15 cellular contexts compared by ENCODE assay signal in genomic region chr10:15482168-15482567, GRCh38.
"Had no signal": no experiment of that assay in that cellular context is flagged by ENCODE, and none has a peak within 500 bp of the region (broad histone marks: within the 10 kb centered on the region; RNA-seq: fewer than 3 reads in every experiment).

No MANE protein-coding gene starts in this region.

- ATAC-seq: activated CD4-positive, CD25-positive, alpha-beta regulatory T cell treated with anti-CD3 and anti-CD28 coated beads, Interleukin-2, amount 50 U/mL, for 24 hours; activated naive CD8-positive, alpha-beta T cell treated with anti-CD3 and anti-CD28 coated beads, Interleukin-2, amount 50 U/mL, for 24 hours; gastrocnemius medialis; heart right ventricle; stimulated activated memory B cell treated with anti-CD40 and anti-IgM and Interleukin-4, amounts not matched to agents 10 μg/mL and 1 μg/mL and 100 μg/mL, for 72 hours; T-cell had no signal

- H3K27me3 ChIP-seq: cardiac muscle cell, colonic mucosa, esophagus muscularis mucosa, gastrocnemius medialis, transverse colon had no signal

- H3K36me3 ChIP-seq: cardiac muscle cell, colonic mucosa, esophagus muscularis mucosa, gastrocnemius medialis, heart right ventricle, transverse colon had no signal

- DNase-seq: activated naive CD4-positive, alpha-beta T cell treated with anti-CD3 and anti-CD28 coated beads for 36 hours; activated naive CD8-positive, alpha-beta T cell treated with anti-CD3 and anti-CD28 coated beads, Interleukin-2, amount 50 U/mL, for 24 hours; colonic mucosa; effector CD4-positive, alpha-beta T cell; gastrocnemius medialis; heart right ventricle; naive B cell; stimulated activated CD4-positive, alpha-beta T cell treated with anti-CD3 and anti-CD28 coated beads, Interleukin-2, amount 100 ng/mL, for 48 hours; T-cell; T-helper 9 cell; transverse colon had no signal

- H3K4me3 ChIP-seq: cardiac muscle cell, colonic mucosa, esophagus muscularis mucosa, gastrocnemius medialis, heart right ventricle, transverse colon had no signal

- H3K27ac ChIP-seq: cardiac muscle cell, colonic mucosa, esophagus muscularis mucosa, gastrocnemius medialis, heart right ventricle, transverse colon had no signal

- H3K9me3 Mint-ChIP-seq: activated naive CD4-positive, alpha-beta T cell treated with anti-CD3 and anti-CD28 coated beads for 36 hours; activated naive CD8-positive, alpha-beta T cell treated with anti-CD3 and anti-CD28 coated beads, Interleukin-2, amount 50 U/mL, for 24 hours had no signal

- H3K9me3 ChIP-seq: colonic mucosa, esophagus muscularis mucosa, gastrocnemius medialis, heart right ventricle, transverse colon had no signal

- H3K36me3 Mint-ChIP-seq: naive B cell; stimulated activated memory B cell treated with anti-CD40 and anti-IgM and Interleukin-4, amounts not matched to agents 10 μg/mL and 1 μg/mL and 100 μg/mL, for 72 hours; T-cell had no signal

- H3K4me3 Mint-ChIP-seq: activated naive CD4-positive, alpha-beta T cell treated with anti-CD3 and anti-CD28 coated beads for 36 hours; activated naive CD8-positive, alpha-beta T cell treated with anti-CD3 and anti-CD28 coated beads, Interleukin-2, amount 50 U/mL, for 24 hours; naive B cell; stimulated activated memory B cell treated with anti-CD40 and anti-IgM and Interleukin-4, amounts not matched to agents 10 μg/mL and 1 μg/mL and 100 μg/mL, for 72 hours; T-cell had no signal

- H3K4me1 Mint-ChIP-seq: activated naive CD8-positive, alpha-beta T cell treated with anti-CD3 and anti-CD28 coated beads, Interleukin-2, amount 50 U/mL, for 24 hours; naive B cell; stimulated activated memory B cell treated with anti-CD40 and anti-IgM and Interleukin-4, amounts not matched to agents 10 μg/mL and 1 μg/mL and 100 μg/mL, for 72 hours; T-cell had no signal

- H3K27ac Mint-ChIP-seq: activated naive CD4-positive, alpha-beta T cell treated with anti-CD3 and anti-CD28 coated beads for 36 hours; activated naive CD8-positive, alpha-beta T cell treated with anti-CD3 and anti-CD28 coated beads, Interleukin-2, amount 50 U/mL, for 24 hours; naive B cell; stimulated activated memory B cell treated with anti-CD40 and anti-IgM and Interleukin-4, amounts not matched to agents 10 μg/mL and 1 μg/mL and 100 μg/mL, for 72 hours; T-cell had no signal

- H3K4me1 ChIP-seq: colonic mucosa, gastrocnemius medialis had no signal

- H3K27me3 Mint-ChIP-seq: stimulated activated memory B cell treated with anti-CD40 and anti-IgM and Interleukin-4, amounts not matched to agents 10 μg/mL and 1 μg/mL and 100 μg/mL, for 72 hours had no signal
